Comparison of ENCODE assay signal across 9 cellular contexts in the genomic region with DNA sequence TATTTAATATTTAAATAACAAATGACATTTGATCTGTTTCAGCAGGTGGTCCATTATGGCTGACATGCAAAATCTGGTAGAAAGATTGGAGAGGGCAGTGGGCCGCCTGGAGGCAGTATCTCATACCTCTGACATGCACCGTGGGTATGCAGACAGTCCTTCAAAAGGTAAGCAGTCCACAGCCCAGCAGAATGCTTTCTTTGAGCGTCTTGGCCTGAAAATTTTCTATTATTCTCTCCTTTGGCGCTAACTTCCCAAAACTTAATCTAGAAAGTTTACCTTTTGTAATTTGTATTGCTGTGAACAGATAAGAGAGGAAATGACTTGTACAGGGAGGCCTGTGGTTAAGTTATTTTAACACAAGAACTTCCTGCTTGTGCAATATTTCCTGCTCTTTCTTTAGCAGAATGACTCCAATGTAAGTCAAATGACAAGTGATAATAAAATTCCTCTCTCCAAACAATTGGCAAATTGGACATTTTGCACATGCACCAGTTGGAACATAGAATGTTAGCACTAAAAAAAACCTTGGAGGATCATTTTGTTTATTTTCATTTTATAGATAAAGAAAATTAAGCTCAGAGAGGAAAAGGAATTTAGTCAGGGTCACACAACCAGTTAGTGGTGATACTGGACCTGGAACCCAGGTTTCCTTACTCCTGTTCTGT. TPM values are rescaled to one million over a fixed set of nuclear protein-coding genes. Genes with fewer than 3 reads are reported as not detected.
DNase-seq lines count a peak whose midpoint lies in the region; ATAC-seq and TF ChIP-seq lines count a peak whose summit lies in the region.
"Had no signal": no experiment of that assay in that cellular context is flagged by ENCODE, and none has a peak within 500 bp of the region (broad histone marks: within the 10 kb centered on the region; RNA-seq: fewer than 3 reads in every experiment).

No MANE protein-coding gene starts in this region.

- peak overlapping the region; percentile 97 for H3K4me2 ChIP-seq in MM.1S (ENCODE audit: low read depth, low read length)

- no peaks in the 10 kb centered on the region for H3K9me3 Mint-ChIP-seq in immature natural killer cell

- H3K9ac ChIP-seq in MM.1S (ENCODE audit: low read length): peak overlapping the region; percentile 47; the same call in 1 of the 2 replicates

- H2AFZ ChIP-seq in MM.1S (ENCODE audit: low read length): no peak overlapping the region

- H3K4me3 ChIP-seq in MM.1S (ENCODE audit: low read length) (peak overlapping the region; percentile 46), upper lobe of right lung (no peak overlapping the region)

- H3K27me3 ChIP-seq in MM.1S (replicated peaks; ENCODE audit: insufficient read depth, low read length): no peaks in the 10 kb centered on the region
- no peaks in the 10 kb centered on the region for H3K27me3 ChIP-seq in upper lobe of right lung

- ATAC-seq in upper lobe of right lung: peak; percentile 73

- H3K4me3 Mint-ChIP-seq in immature natural killer cell: peak overlapping the region; percentile 74 to 83 (median 78)

- no peaks in the 10 kb centered on the region for H3K9me2 ChIP-seq in MM.1S (replicated peaks; ENCODE audit: insufficient read depth, low read length)

- H4K20me1 ChIP-seq in MM.1S (ENCODE audit: insufficient read depth, low read length): no peaks in the 10 kb centered on the region

- peak; percentile 52 for DNase-seq in DMS153 (lab: John Stamatoyannopoulos, UW)
- no peak for DNase-seq in DMS153 treated with DMSO at 0.1 percent for 48 hours (lab: John Stamatoyannopoulos, UW; ENCODE audit: unreplicated experiment)
- DNase-seq in MM.1S: peak; percentile 62
- DNase-seq in amniotic epithelial cell (ENCODE audit: low read depth): peak; percentile 73
- DNase-seq in immature natural killer cell: peak; percentile 28 to 53 (median 48)
- DNase-seq in upper lobe of right lung: no peak
- no peak for DNase-seq in NCI-H1092 treated with DMSO at 0.1 percent for 48 hours (lab: John Stamatoyannopoulos, UW)
- no peak for DNase-seq in SHP77 treated with DMSO at 0.1 percent for 48 hours (lab: John Stamatoyannopoulos, UW)

- peak; percentile 41 for TF ChIP-seq CTCF in MM.1S (IDR thresholded peaks at IDR 0.05; ENCODE audit: low read length)
- TF ChIP-seq CTCF in upper lobe of right lung (IDR thresholded peaks at IDR 0.05): no peak

- H3K27me3 Mint-ChIP-seq in immature natural killer cell (ENCODE audit: low read depth in 3 of 3): no peaks in the 10 kb centered on the region

- H3K4me1 ChIP-seq in MM.1S (ENCODE audit: low read length) (peaks cover 79% of the 10 kb centered on the region), upper lobe of right lung (peaks cover 84% of the 10 kb centered on the region)

- no peaks in the 10 kb centered on the region for H3K9me3 ChIP-seq in MM.1S (replicated peaks; ENCODE audit: insufficient read depth, low read length)
- H3K9me3 ChIP-seq in upper lobe of right lung: no peaks in the 10 kb centered on the region

- peaks cover 78% of the 10 kb centered on the region for H3K79me2 ChIP-seq in MM.1S (ENCODE audit: low read length)

- peak overlapping the region; percentile 75 to 95 (median 90) for H3K27ac Mint-ChIP-seq in immature natural killer cell

- peaks cover 12 to 31% (median 26%) of the 10 kb centered on the region in 3 donors for H3K36me3 Mint-ChIP-seq in immature natural killer cell

- H3F3A ChIP-seq in MM.1S (ENCODE audit: insufficient read depth, low read length): peaks cover 51% of the 10 kb centered on the region

- peaks cover 95 to 96% of the 10 kb centered on the region in 2 donors for H3K4me1 Mint-ChIP-seq in immature natural killer cell

- H3K27ac ChIP-seq in MM.1S (ENCODE audit: low read length) (peak overlapping the region; percentile 84), upper lobe of right lung (peak overlapping the region; percentile 79)
- H3K27ac ChIP-seq: 22Rv1 had no signal

- intact Hi-C loops in upper lobe of right lung (cut with DNase I): no loop called here

- peaks cover 18% of the 10 kb centered on the region for H3K36me3 ChIP-seq in MM.1S (replicated peaks; ENCODE audit: insufficient read depth, low read length)
- peaks cover 75% of the 10 kb centered on the region for H3K36me3 ChIP-seq in upper lobe of right lung

RNA-seq across cellular contexts. Expression of gene CAP1, which starts 18.9 kb away (rescaled TPM):
- 1,000 to 10,000 TPM in 1 of 3 donors, 100 to 1,000 TPM in 2; 766 to 1,293 (median 950) TPM for polyA plus RNA-seq in immature natural killer cell
- 373 TPM for total RNA-seq in upper lobe of right lung

RNA-seq across cellular contexts. Expression of gene PPT1, which starts 37.6 kb away (rescaled TPM):
- 100 to 1,000 TPM in 2 of 3 donors, 10 to 100 TPM in 1; 76.2 to 160 (median 128) TPM for polyA plus RNA-seq in immature natural killer cell
- total RNA-seq in upper lobe of right lung: 166 TPM

Comparison
In these comparisons a context has a peak if more than half of its experiments do, and no peak if none do; other contexts are left out.
1. DNase-seq: peak in DMS153 (single experiment), MM.1S (single experiment), amniotic epithelial cell (single experiment) and immature natural killer cell (3 of 3); none in DMS153 treated with DMSO at 0.1 percent for 48 hours (single experiment), upper lobe of right lung (single experiment), NCI-H1092 treated with DMSO at 0.1 percent for 48 hours (single experiment) and SHP77 treated with DMSO at 0.1 percent for 48 hours (single experiment).